Comparison of ENCODE assay signal across 22 cellular contexts in genomic region chr11:128643661-128644060, GRCh38. TPM values are rescaled to one million over a fixed set of nuclear protein-coding genes. Genes with fewer than 3 reads are reported as not detected.
DNase-seq lines count a peak whose midpoint lies in the region; ATAC-seq and TF ChIP-seq lines count a peak whose summit lies in the region.
"Had no signal": no experiment of that assay in that cellular context is flagged by ENCODE, and none has a peak within 500 bp of the region (broad histone marks: within the 10 kb centered on the region; RNA-seq: fewer than 3 reads in every experiment).

No MANE protein-coding gene starts in this region.

- no peaks in the 10 kb centered on the region for H3K36me3 ChIP-seq in aorta (ENCODE audit: control insufficient read depth in 1 of 2, insufficient read depth in 2 of 2, low read length in 1 of 2)
- H3K36me3 ChIP-seq: heart left ventricle, upper lobe of left lung had no signal

- CTCF ChIA-PET in HEK293T (lab: Yijun Ruan, JAX): interaction anchor here (1.0 kb wide), 3 partner anchors 12 to 471 kb away, joined by 3 read pairs; no protein-coding TSS in a partner anchor

- intact Hi-C loops in aorta (cut with DNase I): no loop called here

- 94% methylated on average over 8 of the region's 8 CpGs for WGBS in aorta, 2 donors

- H3K27ac ChIP-seq in VCaP: peak overlapping the region; percentile 49; the same call in 1 of the 2 replicates
- no peak overlapping the region for H3K27ac ChIP-seq in aorta (ENCODE audit: low read depth in 1 of 2, low read length in 2 of 2)
- H3K27ac ChIP-seq: C4-2B, heart left ventricle, SK-N-MC, upper lobe of left lung had no signal

- ATAC-seq in aorta (ENCODE audit: low FRiP score): no peak
- ATAC-seq: heart left ventricle; naive thymus-derived CD4-positive, alpha-beta T cell; stimulated activated memory B cell treated with anti-CD40 and anti-IgM and Interleukin-4, amounts not matched to agents 10 μg/mL and 1 μg/mL and 100 μg/mL, for 72 hours had no signal

- TF ChIP-seq CTCF in GM12874 (IDR thresholded peaks at IDR 0.05; ENCODE audit: insufficient read depth, low read depth, low read length): 0 out of 2 replicates have a peak, but pooled peaks have one; percentile 8
- no peak for TF ChIP-seq CTCF in VCaP (conservative IDR thresholded peaks at IDR 0.05)

- no peaks in the 10 kb centered on the region for H3K27me3 ChIP-seq in aorta (ENCODE audit: control insufficient read depth in 1 of 2, insufficient read depth in 2 of 2, low read length in 1 of 2)
- H3K27me3 ChIP-seq: upper lobe of left lung had no signal

- DNase-seq in HT1080 (ENCODE audit: low read depth) (peak; percentile 26), myocyte (ENCODE audit: low read depth) (peak; percentile 9), aorta (no peak), HT-29 (ENCODE audit: low spot score) (no peak), HEK293T (ENCODE audit: extremely low spot score) (no peak)
- DNase-seq in activated effector memory CD4-positive, alpha-beta T cell treated with Interleukin-2 at 50 U/mL for 16 hours: no peak
- DNase-seq: activated CD4-positive, alpha-beta T cell treated with anti-CD3 and anti-CD28 coated beads, Interleukin-2, amount 50 U/mL, for 4 hours; activated T-cell treated with anti-CD3 and anti-CD28 coated beads, Interleukin-2, amount 50 U/mL, for 4 hours; central memory CD4-positive, alpha-beta T cell; DMS79 treated with DMSO at 0.1 percent for 48 hours; effector CD4-positive, alpha-beta T cell; heart left ventricle; naive thymus-derived CD4-positive, alpha-beta T cell; NCI-H1092 treated with DMSO at 0.1 percent for 48 hours; NCI-H526 treated with DMSO at 0.1 percent for 48 hours; upper lobe of left lung had no signal

- no peaks in the 10 kb centered on the region for H3K9me3 ChIP-seq in aorta (ENCODE audit: control insufficient read depth, low read length)
- H3K9me3 ChIP-seq: upper lobe of left lung had no signal

- no peak overlapping the region for H3K4me3 ChIP-seq in aorta (ENCODE audit: low read length in 2 of 2)
- H3K4me3 ChIP-seq: heart left ventricle, lung, SK-N-MC, upper lobe of left lung had no signal

- POLR2A ChIA-PET in HEK293T (lab: Yijun Ruan, JAX): no interaction called here

- H3K4me1 ChIP-seq in aorta (ENCODE audit: control insufficient read depth in 1 of 2, insufficient read depth in 2 of 2, low read length in 2 of 2): no peaks in the 10 kb centered on the region

TF ChIP-seq in HEK293T, 16 proteins besides CTCF, POLR2A, EP300 and RAD21:
- TF ChIP-seq FOXK2 (IDR thresholded peaks at IDR 0.05) (no peak), L3MBTL2 (conservative IDR thresholded peaks at IDR 0.05) (no peak), NFRKB (IDR thresholded peaks at IDR 0.05) (no peak), TARDBP (IDR thresholded peaks at IDR 0.05) (no peak), BHLHE40 (IDR thresholded peaks at IDR 0.05; ENCODE audit: borderline replicate concordance) (no peak), FOXA1 (IDR thresholded peaks at IDR 0.05) (no peak), LEF1 (IDR thresholded peaks at IDR 0.05; ENCODE audit: borderline replicate concordance) (no peak), ARNT (IDR thresholded peaks at IDR 0.05) (no peak), HDGF (IDR thresholded peaks at IDR 0.05; ENCODE audit: borderline replicate concordance) (no peak), FOXM1 (IDR thresholded peaks at IDR 0.05; ENCODE audit: borderline replicate concordance) (no peak), CTBP1 (IDR thresholded peaks at IDR 0.05; ENCODE audit: borderline replicate concordance) (no peak), ELF4 (IDR thresholded peaks at IDR 0.05) (no peak), ZNF384 (IDR thresholded peaks at IDR 0.05) (no peak), SP1 (IDR thresholded peaks at IDR 0.05) (no peak), SUZ12 (IDR thresholded peaks at IDR 0.05) (no peak)
- TF ChIP-seq, protein P1, sequence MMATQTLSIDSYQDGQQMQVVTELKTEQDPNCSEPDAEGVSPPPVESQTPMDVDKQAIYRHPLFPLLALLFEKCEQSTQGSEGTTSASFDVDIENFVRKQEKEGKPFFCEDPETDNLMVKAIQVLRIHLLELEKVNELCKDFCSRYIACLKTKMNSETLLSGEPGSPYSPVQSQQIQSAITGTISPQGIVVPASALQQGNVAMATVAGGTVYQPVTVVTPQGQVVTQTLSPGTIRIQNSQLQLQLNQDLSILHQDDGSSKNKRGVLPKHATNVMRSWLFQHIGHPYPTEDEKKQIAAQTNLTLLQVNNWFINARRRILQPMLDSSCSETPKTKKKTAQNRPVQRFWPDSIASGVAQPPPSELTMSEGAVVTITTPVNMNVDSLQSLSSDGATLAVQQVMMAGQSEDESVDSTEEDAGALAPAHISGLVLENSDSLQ (IDR thresholded peaks at IDR 0.05): no peak
TF ChIP-seq in HEK293T: peak in this region for 0.

RNA-seq across cellular contexts. Expression of gene FLI1, which starts 50.2 kb away (rescaled TPM):
- 47.8 and 62.6 TPM in 2 replicates for total RNA-seq in HT1080 (2014; rRNA removed; shearing (Covaris generic))
- 23.2 and 25.3 TPM in 2 replicates for polyA plus RNA-seq in HT1080 (2015; cell fraction: cytosol; rRNA removed)
- 20.8 and 25.0 TPM in 2 replicates for polyA plus RNA-seq in HT1080 (2015; cell fraction: nucleus; rRNA removed)
- total RNA-seq in myocyte (0.03 and 0.21 TPM in 2 replicates), aorta (10 to 100 TPM; 32.5 to 65.0 TPM)
- polyA plus RNA-seq in myocyte (2012): 0.68 TPM
- polyA plus RNA-seq in aorta: 1 to 10 TPM; 4.1 to 5.5 TPM
- total RNA-seq in HT-29 (2014; rRNA removed; shearing (Covaris generic)): not detected in 2 replicates

RNA-seq across cellular contexts. Expression of gene ETS1, which starts 56.3 kb away (rescaled TPM):
- total RNA-seq in HT1080 (2014; rRNA removed; shearing (Covaris generic)): 66.4 and 78.8 TPM in 2 replicates
- polyA plus RNA-seq in HT1080 (2015; cell fraction: cytosol; rRNA removed): 79.4 and 96.5 TPM in 2 replicates
- 90.0 and 92.1 TPM in 2 replicates for polyA plus RNA-seq in HT1080 (2015; cell fraction: nucleus; rRNA removed)
- total RNA-seq in myocyte: 14.2 and 16.5 TPM in 2 replicates
- polyA plus RNA-seq in myocyte (2012): 20.3 TPM
- 100 to 1,000 TPM; 119 to 125 TPM for total RNA-seq in aorta
- 10 to 100 TPM; 17.8 to 20.3 TPM for polyA plus RNA-seq in aorta
- 3.8 and 4.3 TPM in 2 replicates for total RNA-seq in HT-29 (2014; rRNA removed; shearing (Covaris generic))

Comparison
In these comparisons a context has a peak if more than half of its experiments do, and no peak if none do; other contexts are left out.
1. DNase-seq: peak in HT1080 (single experiment) and myocyte (single experiment); none in aorta (0 of 2), HT-29 (single experiment), HEK293T (single experiment) and activated effector memory CD4-positive, alpha-beta T cell treated with Interleukin-2 at 50 U/mL for 16 hours (single experiment).
2. RNA of gene FLI1, which starts 50.2 kb away (total RNA-seq): 32.5 to 65.0 TPM in aorta and 47.8 to 62.6 TPM in HT1080; 0.03 to 0.21 TPM in myocyte and not detected in HT-29; every median in the first group is over 10 times any median in the second.